30 cellular contexts compared by ENCODE assay signal in the genomic region with DNA sequence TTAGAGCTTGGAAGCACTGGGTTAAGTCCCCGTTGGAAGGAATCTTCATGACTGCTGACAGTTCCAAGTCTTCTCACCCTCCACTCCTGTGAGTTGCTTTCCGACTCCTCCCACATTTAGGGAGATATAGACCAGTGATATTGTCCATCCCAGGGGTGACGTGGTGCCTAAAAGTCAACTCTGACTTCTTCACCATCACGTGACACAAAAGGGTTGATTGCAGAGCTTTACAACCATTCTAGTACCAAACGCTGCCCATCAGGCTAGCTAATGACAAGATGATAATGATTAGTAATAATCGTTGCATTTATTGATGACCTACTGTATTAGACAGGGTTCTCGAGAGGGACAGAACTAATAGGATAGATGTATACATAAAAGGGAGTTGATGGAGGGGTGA.
"Had no signal": no experiment of that assay in that cellular context is flagged by ENCODE, and none has a peak within 500 bp of the region (broad histone marks: within the 10 kb centered on the region; RNA-seq: fewer than 3 reads in every experiment).

No MANE protein-coding gene starts in this region.

- H3K9me3 ChIP-seq: adrenal gland, body of pancreas had no signal

- H3K36me3 Mint-ChIP-seq: activated CD4-positive, alpha-beta memory T cell treated with anti-CD3 and anti-CD28 coated beads for 36 hours; activated naive CD4-positive, alpha-beta T cell treated with anti-CD3 and anti-CD28 coated beads, Interleukin-2, amount 50 U/mL, for 24 hours; WTC11 had no signal

- H3K4me1 ChIP-seq: adrenal gland, body of pancreas had no signal

- H3K4me3 ChIP-seq: adrenal gland, body of pancreas, cardiac muscle cell, coronary artery, dorsolateral prefrontal cortex had no signal

- FAIRE-seq: frontal cortex had no signal

- DNase-seq: activated CD4-positive, alpha-beta T cell treated with anti-CD3 and anti-CD28 coated beads for 1 hour; activated CD4-positive, alpha-beta T cell treated with anti-CD3 and anti-CD28 coated beads for 4 hours; activated CD4-positive, alpha-beta T cell treated with anti-CD3 and anti-CD28 coated beads, Interleukin-2, amount 50 U/mL, for 1 hour; activated CD8-positive, alpha-beta T cell treated with anti-CD3 and anti-CD28 coated beads, Interleukin-2, amount 10 ng/mL, durations not matched to agents 7 days and 5 days; activated naive CD4-positive, alpha-beta T cell treated with anti-CD3 and anti-CD28 coated beads for 36 hours; activated naive CD8-positive, alpha-beta T cell treated with anti-CD3 and anti-CD28 coated beads for 36 hours; activated naive CD8-positive, alpha-beta T cell treated with anti-CD3 and anti-CD28 coated beads, Interleukin-2, amount 50 U/mL, for 24 hours; activated T-cell treated with anti-CD3 and anti-CD28 coated beads, Interleukin-2, amount 50 U/mL, for 4 hours; adrenal gland; amygdala; aorta; body of pancreas; dorsolateral prefrontal cortex; effector memory CD4-positive, alpha-beta T cell; endodermal cell; foreskin fibroblast; head of caudate nucleus; T-helper 2 cell had no signal

- H3K9me3 Mint-ChIP-seq: activated naive CD4-positive, alpha-beta T cell treated with anti-CD3 and anti-CD28 coated beads, Interleukin-2, amount 50 U/mL, for 24 hours; activated T-helper 2 cell treated with anti-CD3 and anti-CD28 coated beads, Interferon-gamma antibody, Interleukin-2, Interleukin-4, amounts not matched to agents 10 μg/mL and 5 μg/mL and 100 μg/mL, durations not matched to agents 14 hours and 24 hours and 36 hours; central memory CD8-positive, alpha-beta T cell had no signal

- H3K4me3 Mint-ChIP-seq: activated CD4-positive, alpha-beta memory T cell treated with anti-CD3 and anti-CD28 coated beads for 36 hours; activated CD8-positive, alpha-beta T cell treated with anti-CD3 and anti-CD28 coated beads, Interleukin-2, amount 10 ng/mL, durations not matched to agents 7 days and 5 days; activated naive CD4-positive, alpha-beta T cell treated with anti-CD3 and anti-CD28 coated beads for 36 hours; activated naive CD4-positive, alpha-beta T cell treated with anti-CD3 and anti-CD28 coated beads, Interleukin-2, amount 50 U/mL, for 24 hours; activated naive CD8-positive, alpha-beta T cell treated with anti-CD3 and anti-CD28 coated beads for 36 hours; activated naive CD8-positive, alpha-beta T cell treated with anti-CD3 and anti-CD28 coated beads, Interleukin-2, amount 50 U/mL, for 24 hours; activated T-cell treated with anti-CD3 and anti-CD28 coated beads, Interleukin-2, amount 50 U/mL, for 4 hours; activated T-helper 1 cell treated with anti-CD3 and anti-CD28 coated beads, Interleukin-12 subunit alpha, Interleukin-12 subunit beta, Interleukin-2, Interleukin-4 antibody, amounts not matched to agents 30 ng/mL and 10 ng/mL and 1 ng/mL, durations not matched to agents 14 hours and 24 hours and 36 hours; central memory CD8-positive, alpha-beta T cell; dendritic cell treated with granulocyte-macrophage colony-stimulating factor and Interleukin-4, amounts not matched to agents 40 ng/mL and 50 ng/mL, for 4 days; endodermal cell; WTC11 had no signal

- ATAC-seq: activated CD8-positive, alpha-beta T cell treated with anti-CD3 and anti-CD28 coated beads, Interleukin-2, amount 10 ng/mL, durations not matched to agents 7 days and 5 days; activated naive CD8-positive, alpha-beta T cell treated with anti-CD3 and anti-CD28 coated beads, Interleukin-2, amount 50 U/mL, for 24 hours; activated T-cell treated with anti-CD3 and anti-CD28 coated beads, Interleukin-2, amount 50 U/mL, for 4 hours; body of pancreas; esophagus mucosa; WTC11 had no signal

- H3K36me3 ChIP-seq: adrenal gland, cardiac muscle cell had no signal

- H3K27me3 Mint-ChIP-seq: activated CD4-positive, alpha-beta memory T cell treated with anti-CD3 and anti-CD28 coated beads for 36 hours; activated naive CD4-positive, alpha-beta T cell treated with anti-CD3 and anti-CD28 coated beads, Interleukin-2, amount 50 U/mL, for 24 hours; activated naive CD8-positive, alpha-beta T cell treated with anti-CD3 and anti-CD28 coated beads for 36 hours; central memory CD8-positive, alpha-beta T cell had no signal

- H3K27ac Mint-ChIP-seq: activated CD4-positive, alpha-beta memory T cell treated with anti-CD3 and anti-CD28 coated beads for 36 hours; activated CD8-positive, alpha-beta T cell treated with anti-CD3 and anti-CD28 coated beads, Interleukin-2, amount 10 ng/mL, durations not matched to agents 7 days and 5 days; activated naive CD4-positive, alpha-beta T cell treated with anti-CD3 and anti-CD28 coated beads for 36 hours; activated naive CD4-positive, alpha-beta T cell treated with anti-CD3 and anti-CD28 coated beads, Interleukin-2, amount 50 U/mL, for 24 hours; activated naive CD8-positive, alpha-beta T cell treated with anti-CD3 and anti-CD28 coated beads for 36 hours; activated naive CD8-positive, alpha-beta T cell treated with anti-CD3 and anti-CD28 coated beads, Interleukin-2, amount 50 U/mL, for 24 hours; activated T-helper 1 cell treated with anti-CD3 and anti-CD28 coated beads, Interleukin-12 subunit alpha, Interleukin-12 subunit beta, Interleukin-2, Interleukin-4 antibody, amounts not matched to agents 30 ng/mL and 10 ng/mL and 1 ng/mL, durations not matched to agents 14 hours and 24 hours and 36 hours; activated T-helper 2 cell treated with anti-CD3 and anti-CD28 coated beads, Interferon-gamma antibody, Interleukin-2, Interleukin-4, amounts not matched to agents 10 μg/mL and 5 μg/mL and 100 μg/mL, durations not matched to agents 14 hours and 24 hours and 36 hours; dendritic cell treated with granulocyte-macrophage colony-stimulating factor and Interleukin-4, amounts not matched to agents 40 ng/mL and 50 ng/mL, for 4 days; endodermal cell; WTC11 had no signal

- H3K27me3 ChIP-seq: adrenal gland, body of pancreas, cardiac muscle cell, dorsolateral prefrontal cortex had no signal

- H3K27ac ChIP-seq: adrenal gland, body of pancreas, cardiac muscle cell, coronary artery, dorsolateral prefrontal cortex, VCaP had no signal

- H3K4me1 Mint-ChIP-seq: activated naive CD4-positive, alpha-beta T cell treated with anti-CD3 and anti-CD28 coated beads, Interleukin-2, amount 50 U/mL, for 24 hours; activated naive CD8-positive, alpha-beta T cell treated with anti-CD3 and anti-CD28 coated beads for 36 hours; activated naive CD8-positive, alpha-beta T cell treated with anti-CD3 and anti-CD28 coated beads, Interleukin-2, amount 50 U/mL, for 24 hours; central memory CD8-positive, alpha-beta T cell; endodermal cell; WTC11 had no signal
